Comparison of ENCODE assay signal across 10 cellular contexts in genomic region chr4:36322921-36323354, GRCh38. TPM values are rescaled to one million over a fixed set of nuclear protein-coding genes. Genes with fewer than 3 reads are reported as not detected.
A peak's percentile ranks its signal among the peaks of the same experiment; 100 is the strongest.
DNase-seq lines count a peak whose midpoint lies in the region; ATAC-seq and TF ChIP-seq lines count a peak whose summit lies in the region.
"Had no signal": no experiment of that assay in that cellular context is flagged by ENCODE, and none has a peak within 500 bp of the region (broad histone marks: within the 10 kb centered on the region; RNA-seq: fewer than 3 reads in every experiment).

No MANE protein-coding gene starts in this region.

- ATAC-seq in Right ventricle myocardium superior (ENCODE audit: poor library complexity) (peak; percentile 61), HG03196 (IDR thresholded peaks at IDR 0.05; ENCODE audit: unreplicated experiment) (peak; percentile 26)

- H3K4me3 ChIP-seq in left ventricle myocardium inferior = no peak overlapping the region
- H3K4me3 ChIP-seq: GM23248 had no signal

- peaks cover 5% of the 10 kb centered on the region for H3K36me3 Mint-ChIP-seq in activated naive CD4-positive, alpha-beta T cell treated with anti-CD3 and anti-CD28 coated beads, Interleukin-2, amount 10 ng/mL, durations not matched to agents 7 days and 5 days
- no peaks in the 10 kb centered on the region for H3K36me3 Mint-ChIP-seq in stimulated activated naive CD8-positive, alpha-beta T cell treated with anti-CD3 and anti-CD28 coated beads, Interleukin-15, Interleukin-2, amounts not matched to agents 100 ng/mL and 50 ng/mL, for 24 hours (ENCODE audit: low read depth)

- no peaks in the 10 kb centered on the region for H3K36me3 ChIP-seq in left ventricle myocardium inferior

- no peaks in the 10 kb centered on the region for H3K27me3 Mint-ChIP-seq in activated naive CD4-positive, alpha-beta T cell treated with anti-CD3 and anti-CD28 coated beads, Interleukin-2, amount 10 ng/mL, durations not matched to agents 7 days and 5 days
- no peaks in the 10 kb centered on the region for H3K27me3 Mint-ChIP-seq in stimulated activated naive CD8-positive, alpha-beta T cell treated with anti-CD3 and anti-CD28 coated beads, Interleukin-15, Interleukin-2, amounts not matched to agents 100 ng/mL and 50 ng/mL, for 24 hours

- no peak overlapping the region for H3K27ac ChIP-seq in left ventricle myocardium inferior (replicated peaks)
- H3K27ac ChIP-seq: GM23248 had no signal

- no peaks in the 10 kb centered on the region for H3K4me1 ChIP-seq in left ventricle myocardium inferior

- H3K4me3 Mint-ChIP-seq in activated naive CD4-positive, alpha-beta T cell treated with anti-CD3 and anti-CD28 coated beads, Interleukin-2, amount 10 ng/mL, durations not matched to agents 7 days and 5 days = peak overlapping the region; percentile 11
- H3K4me3 Mint-ChIP-seq in stimulated activated naive CD8-positive, alpha-beta T cell treated with anti-CD3 and anti-CD28 coated beads, Interleukin-15, Interleukin-2, amounts not matched to agents 100 ng/mL and 50 ng/mL, for 24 hours = peak overlapping the region; percentile 54

- no peaks in the 10 kb centered on the region for H3K27me3 ChIP-seq in left ventricle myocardium inferior (ENCODE audit: low read depth)

- DNase-seq in Right ventricle myocardium superior (no peak), left ventricle myocardium inferior (no peak), kidney tubule cell (ENCODE audit: low spot score) (no peak), amygdala (lab: John Stamatoyannopoulos, UW) (no peak), NK-92 (lab: John Stamatoyannopoulos, UW; ENCODE audit: unreplicated experiment) (no peak)
- DNase-seq in activated naive CD4-positive, alpha-beta T cell treated with anti-CD3 and anti-CD28 coated beads, Interleukin-2, amount 10 ng/mL, durations not matched to agents 7 days and 5 days = peak; percentile 60
- DNase-seq: GM23248, NCI-H2227 treated with DMSO at 0.1 percent for 48 hours had no signal

- peaks cover 67% of the 10 kb centered on the region for H3K4me1 Mint-ChIP-seq in activated naive CD4-positive, alpha-beta T cell treated with anti-CD3 and anti-CD28 coated beads, Interleukin-2, amount 10 ng/mL, durations not matched to agents 7 days and 5 days
- H3K4me1 Mint-ChIP-seq in stimulated activated naive CD8-positive, alpha-beta T cell treated with anti-CD3 and anti-CD28 coated beads, Interleukin-15, Interleukin-2, amounts not matched to agents 100 ng/mL and 50 ng/mL, for 24 hours (ENCODE audit: low read depth) = peaks cover 85% of the 10 kb centered on the region

- no peaks in the 10 kb centered on the region for H3K9me3 Mint-ChIP-seq in activated naive CD4-positive, alpha-beta T cell treated with anti-CD3 and anti-CD28 coated beads, Interleukin-2, amount 10 ng/mL, durations not matched to agents 7 days and 5 days
- peaks cover 3% of the 10 kb centered on the region for H3K9me3 Mint-ChIP-seq in stimulated activated naive CD8-positive, alpha-beta T cell treated with anti-CD3 and anti-CD28 coated beads, Interleukin-15, Interleukin-2, amounts not matched to agents 100 ng/mL and 50 ng/mL, for 24 hours

- intact Hi-C loops in Right ventricle myocardium superior (cut with DNase I) = no loop called here
- intact Hi-C loops in left ventricle myocardium inferior (cut with micrococcal nuclease) = no loop called here

- H3K27ac Mint-ChIP-seq in activated naive CD4-positive, alpha-beta T cell treated with anti-CD3 and anti-CD28 coated beads, Interleukin-2, amount 10 ng/mL, durations not matched to agents 7 days and 5 days = peak overlapping the region; percentile 93
- peak overlapping the region; percentile 95 for H3K27ac Mint-ChIP-seq in stimulated activated naive CD8-positive, alpha-beta T cell treated with anti-CD3 and anti-CD28 coated beads, Interleukin-15, Interleukin-2, amounts not matched to agents 100 ng/mL and 50 ng/mL, for 24 hours

- no peak for TF ChIP-seq CTCF in left ventricle myocardium inferior (IDR thresholded peaks at IDR 0.05; ENCODE audit: borderline replicate concordance)

- CTCF ChIA-PET in activated naive CD4-positive, alpha-beta T cell treated with anti-CD3 and anti-CD28 coated beads, Interleukin-2, amount 10 ng/mL, durations not matched to agents 7 days and 5 days (lab: Charles Lee) = interaction anchor here (1.7 kb wide), 1 partner anchor 78 kb away, joined by 7 read pairs; the partner anchor contains the start of gene ARAP2

- H3K9me3 ChIP-seq in left ventricle myocardium inferior (replicated peaks) = no peaks in the 10 kb centered on the region

RNA-seq across cellular contexts. Expression of gene DTHD1, which starts 41.5 kb away (rescaled TPM):
- total RNA-seq in Right ventricle myocardium superior (not detected), left ventricle myocardium inferior (not detected)
- total RNA-seq: GM23248 had no signal
